In genomic region chr17:46851029-46851741, GRCh38 we compare ENCODE assay signal across 7 cellular contexts. TPM values are rescaled to one million over a fixed set of nuclear protein-coding genes. Genes with fewer than 3 reads are reported as not detected.
DNase-seq lines count a peak whose midpoint lies in the region; ATAC-seq and TF ChIP-seq lines count a peak whose summit lies in the region.

WNT9B (plus strand) TSS chr17:46851583; CDS start chr17:46851639, 56 bp downstream.

- H3K79me2 ChIP-seq in GM23338 (replicated peaks; ENCODE audit: insufficient read depth), result no peaks in the 10 kb centered on the region

- peaks cover 14% of the 10 kb centered on the region for H3K4me1 Mint-ChIP-seq in GM23338

- H3K36me3 ChIP-seq in GM23338 (ENCODE audit: insufficient read depth) (no peaks in the 10 kb centered on the region), muscle layer of duodenum (ENCODE audit: control insufficient read depth in 1 of 2, insufficient read depth in 2 of 2, low read length in 2 of 2) (no peaks in the 10 kb centered on the region), uterus (no peaks in the 10 kb centered on the region)

- no peaks in the 10 kb centered on the region for H3K36me3 Mint-ChIP-seq in GM23338 (ENCODE audit: low read depth)

- H3K27me3 ChIP-seq in GM23338 (ENCODE audit: insufficient read depth), result peaks cover 56% of the 10 kb centered on the region
- peaks cover 34% of the 10 kb centered on the region for H3K27me3 ChIP-seq in muscle layer of duodenum (ENCODE audit: low read depth, low read length)
- H3K27me3 ChIP-seq in uterus, result peaks cover 3 to 4% of the 10 kb centered on the region in 2 donors

- peak within 1 kb of the TSS; percentile 96 for H2AFZ ChIP-seq in GM23338

- intact Hi-C loops in uterus (cut with DNase I; ENCODE audit: low total_unique reads), result no loop called here

- H3K9me3 Mint-ChIP-seq in GM23338, result no peaks in the 10 kb centered on the region

- H3K4me1 ChIP-seq in GM23338 (ENCODE audit: insufficient read depth), result peaks cover 13% of the 10 kb centered on the region; the same call in 1 of the 2 replicates
- H3K4me1 ChIP-seq in muscle layer of duodenum (ENCODE audit: control insufficient read depth in 1 of 2, insufficient read depth in 2 of 2, low read length in 2 of 2), result peaks cover 0 to 12% of the 10 kb centered on the region in 2 donors
- H3K4me1 ChIP-seq in uterus, result peaks cover 0 to 13% of the 10 kb centered on the region in 2 donors

- TF ChIP-seq CTCF in GM23338 (conservative IDR thresholded peaks at IDR 0.05; ENCODE audit: low read depth in 2 of 2) (peak in 1 of 2 experiments; percentile 27; a peak in 1 of 4 replicates), uterus (IDR thresholded peaks at IDR 0.05) (no peak)

- H3K27ac Mint-ChIP-seq in GM23338, result no peak within 1 kb of the TSS

- H3K4me3 Mint-ChIP-seq in GM23338, result peak within 1 kb of the TSS; percentile 86

- H3K27ac ChIP-seq in GM23338 (ENCODE audit: low read depth), result no peak within 1 kb of the TSS
- no peak within 1 kb of the TSS for H3K27ac ChIP-seq in muscle layer of duodenum (ENCODE audit: low read length)
- no peak within 1 kb of the TSS for H3K27ac ChIP-seq in uterus

- peak; percentile 85 for DNase-seq in GM23338 (ENCODE audit: low spot score)
- DNase-seq in NCI-H510A (lab: John Stamatoyannopoulos, UW), result peak; percentile 41
- peak; percentile 10 for DNase-seq in effector CD4-positive, alpha-beta T cell
- DNase-seq in uterus, result no peak
- no peak for DNase-seq in HK-2 (ENCODE audit: unreplicated experiment)

- H3K9me3 ChIP-seq in muscle layer of duodenum (ENCODE audit: control insufficient read depth in 1 of 2, low read length in 2 of 2), result no peaks in the 10 kb centered on the region
- H3K9me3 ChIP-seq in uterus, result no peaks in the 10 kb centered on the region

- peak; percentile 73 for ATAC-seq in GM23338
- ATAC-seq in HG03135 (IDR thresholded peaks at IDR 0.05; ENCODE audit: unreplicated experiment), result no peak

- H3K4me2 ChIP-seq in GM23338, result peak within 1 kb of the TSS; percentile 92

- H4K20me1 ChIP-seq in GM23338 (replicated peaks; ENCODE audit: insufficient read depth), result 0 out of 2 replicates have a peak, but pooled peaks cover 4% of the 10 kb centered on the region

- peaks cover 58% of the 10 kb centered on the region for H3K27me3 Mint-ChIP-seq in GM23338 (ENCODE audit: insufficient read depth, low read depth, poor library complexity)

- TF ChIP-seq POLR2A in uterus (IDR thresholded peaks at IDR 0.05), result no peak

- H3F3A ChIP-seq in GM23338 (replicated peaks; ENCODE audit: low read depth), result no peaks in the 10 kb centered on the region

- H3K9me2 ChIP-seq in GM23338 (ENCODE audit: insufficient read depth), result no peaks in the 10 kb centered on the region

- H3K4me3 ChIP-seq in GM23338, result peak within 1 kb of the TSS; percentile 77
- peak within 1 kb of the TSS; percentile 30 to 54 for H3K4me3 ChIP-seq in muscle layer of duodenum (ENCODE audit: low read depth in 1 of 2, low read length in 2 of 2)
- H3K4me3 ChIP-seq in uterus, result peak within 1 kb of the TSS in 1 of 2 donors; percentile 6

TF ChIP-seq in GM23338, 12 proteins besides CTCF, POLR2A, EP300 and RAD21:
- TF ChIP-seq NANOG (IDR thresholded peaks at IDR 0.05; ENCODE audit: borderline replicate concordance) (no peak), POLR2AphosphoS5 (IDR thresholded peaks at IDR 0.05; ENCODE audit: low read depth) (peak; percentile 48)

RNA-seq across cellular contexts. Expression of gene WNT9B, which starts in this region (rescaled TPM):
- total RNA-seq in GM23338 (2014; rRNA removed; shearing (Covaris generic)), result 0.17 and 0.62 TPM in 2 replicates
- polyA plus RNA-seq in GM23338 (2016; fragmentation: Nextera tagmentation; extraction: Ambion mirVana), result not detected in 2 replicates
- total RNA-seq in uterus, result under 1 TPM in 2 of 4 donors, not detected in 2; 0.27 to 0.59 TPM

Comparison
In these comparisons a context has a peak if more than half of its experiments do, and no peak if none do; other contexts are left out.
1. Peak in DNase-seq, ATAC-seq, H3K4me3 ChIP-seq and H3K4me2 ChIP-seq in GM23338; RNA of the gene not detected or under 1 TPM.
2. DNase-seq: peak in NCI-H510A (single experiment) and effector CD4-positive, alpha-beta T cell (single experiment); none in uterus (0 of 2) and HK-2 (single experiment).